ENCODE assay signal across 1 cellular context in the genomic region with DNA sequence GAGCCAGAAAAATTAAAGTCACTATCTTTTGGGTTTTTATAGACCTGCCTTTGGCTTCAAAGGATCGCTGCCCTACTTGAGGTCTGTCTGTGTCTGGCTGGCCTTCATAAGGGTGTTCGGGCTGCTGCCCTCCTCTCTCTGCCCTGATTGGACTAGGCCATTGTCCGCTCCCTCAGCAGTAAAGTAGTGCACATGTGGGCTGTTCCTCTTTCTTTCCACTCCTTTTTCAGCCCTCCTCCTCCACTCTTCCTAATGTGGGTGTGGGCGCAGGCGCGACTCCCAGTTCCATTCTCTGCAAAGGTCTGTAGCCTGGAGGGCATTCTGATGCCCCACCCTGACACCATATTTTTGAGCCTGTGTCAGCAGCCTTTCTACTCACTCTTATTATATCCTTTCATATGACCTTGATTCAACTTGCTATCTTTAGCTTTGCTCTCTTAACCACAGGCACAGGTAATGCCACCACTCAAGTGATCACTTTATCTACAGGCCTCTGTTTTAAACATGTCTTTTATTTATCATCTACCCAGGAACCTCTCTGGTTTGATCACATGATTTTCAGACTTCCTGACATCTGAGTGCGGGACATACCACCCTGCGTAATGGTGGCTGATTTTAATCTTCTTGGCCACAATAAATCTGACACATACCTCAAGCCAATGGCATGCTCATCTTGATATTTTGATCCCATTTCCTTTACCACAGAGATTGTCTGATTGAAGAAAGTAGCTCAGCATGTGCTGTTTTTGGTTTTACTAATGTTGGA.
TF ChIP-seq lines count a peak whose summit lies in the region.

No MANE protein-coding gene starts in this region.

TF ChIP-seq in K562, 482 proteins besides CTCF, POLR2A, EP300 and RAD21 (continued from another document):
- TF ChIP-seq, protein P1, sequence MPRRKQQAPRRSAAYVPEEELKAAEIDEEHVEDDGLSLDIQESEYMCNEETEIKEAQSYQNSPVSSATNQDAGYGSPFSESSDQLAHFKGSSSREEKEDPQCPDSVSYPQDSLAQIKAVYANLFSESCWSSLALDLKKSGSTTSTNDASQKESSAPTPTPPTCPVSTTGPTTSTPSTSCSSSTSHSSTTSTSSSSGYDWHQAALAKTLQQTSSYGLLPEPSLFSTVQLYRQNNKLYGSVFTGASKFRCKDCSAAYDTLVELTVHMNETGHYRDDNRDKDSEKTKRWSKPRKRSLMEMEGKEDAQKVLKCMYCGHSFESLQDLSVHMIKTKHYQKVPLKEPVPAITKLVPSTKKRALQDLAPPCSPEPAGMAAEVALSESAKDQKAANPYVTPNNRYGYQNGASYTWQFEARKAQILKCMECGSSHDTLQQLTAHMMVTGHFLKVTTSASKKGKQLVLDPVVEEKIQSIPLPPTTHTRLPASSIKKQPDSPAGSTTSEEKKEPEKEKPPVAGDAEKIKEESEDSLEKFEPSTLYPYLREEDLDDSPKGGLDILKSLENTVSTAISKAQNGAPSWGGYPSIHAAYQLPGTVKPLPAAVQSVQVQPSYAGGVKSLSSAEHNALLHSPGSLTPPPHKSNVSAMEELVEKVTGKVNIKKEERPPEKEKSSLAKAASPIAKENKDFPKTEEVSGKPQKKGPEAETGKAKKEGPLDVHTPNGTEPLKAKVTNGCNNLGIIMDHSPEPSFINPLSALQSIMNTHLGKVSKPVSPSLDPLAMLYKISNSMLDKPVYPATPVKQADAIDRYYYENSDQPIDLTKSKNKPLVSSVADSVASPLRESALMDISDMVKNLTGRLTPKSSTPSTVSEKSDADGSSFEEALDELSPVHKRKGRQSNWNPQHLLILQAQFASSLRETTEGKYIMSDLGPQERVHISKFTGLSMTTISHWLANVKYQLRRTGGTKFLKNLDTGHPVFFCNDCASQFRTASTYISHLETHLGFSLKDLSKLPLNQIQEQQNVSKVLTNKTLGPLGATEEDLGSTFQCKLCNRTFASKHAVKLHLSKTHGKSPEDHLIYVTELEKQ (CRISPR knock-in tag; IDR thresholded peaks at IDR 0.05) = no peak
- TF ChIP-seq, protein P2, sequence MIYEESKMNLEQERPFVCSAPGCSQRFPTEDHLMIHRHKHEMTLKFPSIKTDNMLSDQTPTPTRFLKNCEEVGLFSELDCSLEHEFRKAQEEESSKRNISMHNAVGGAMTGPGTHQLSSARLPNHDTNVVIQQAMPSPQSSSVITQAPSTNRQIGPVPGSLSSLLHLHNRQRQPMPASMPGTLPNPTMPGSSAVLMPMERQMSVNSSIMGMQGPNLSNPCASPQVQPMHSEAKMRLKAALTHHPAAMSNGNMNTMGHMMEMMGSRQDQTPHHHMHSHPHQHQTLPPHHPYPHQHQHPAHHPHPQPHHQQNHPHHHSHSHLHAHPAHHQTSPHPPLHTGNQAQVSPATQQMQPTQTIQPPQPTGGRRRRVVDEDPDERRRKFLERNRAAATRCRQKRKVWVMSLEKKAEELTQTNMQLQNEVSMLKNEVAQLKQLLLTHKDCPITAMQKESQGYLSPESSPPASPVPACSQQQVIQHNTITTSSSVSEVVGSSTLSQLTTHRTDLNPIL (CRISPR knock-in tag; IDR thresholded peaks at IDR 0.05) = no peak
- TF ChIP-seq ELF2 (CRISPR knock-in tag; IDR thresholded peaks at IDR 0.05) = no peak
- no peak for TF ChIP-seq MAFG (tag; conservative IDR thresholded peaks at IDR 0.05)
- TF ChIP-seq MEF2D (tag; conservative IDR thresholded peaks at IDR 0.05; ENCODE audit: low read depth) = 0 out of 2 replicates have a peak, but pooled peaks have one; percentile 35
- TF ChIP-seq NRF1 (conservative IDR thresholded peaks at IDR 0.05 in 1 of 2, IDR thresholded peaks at IDR 0.05 in 1 of 2) = 0 out of 4 replicates have a peak, but pooled peaks of 1 of the 2 experiments have one; percentile 17
- TF ChIP-seq, protein P3, sequence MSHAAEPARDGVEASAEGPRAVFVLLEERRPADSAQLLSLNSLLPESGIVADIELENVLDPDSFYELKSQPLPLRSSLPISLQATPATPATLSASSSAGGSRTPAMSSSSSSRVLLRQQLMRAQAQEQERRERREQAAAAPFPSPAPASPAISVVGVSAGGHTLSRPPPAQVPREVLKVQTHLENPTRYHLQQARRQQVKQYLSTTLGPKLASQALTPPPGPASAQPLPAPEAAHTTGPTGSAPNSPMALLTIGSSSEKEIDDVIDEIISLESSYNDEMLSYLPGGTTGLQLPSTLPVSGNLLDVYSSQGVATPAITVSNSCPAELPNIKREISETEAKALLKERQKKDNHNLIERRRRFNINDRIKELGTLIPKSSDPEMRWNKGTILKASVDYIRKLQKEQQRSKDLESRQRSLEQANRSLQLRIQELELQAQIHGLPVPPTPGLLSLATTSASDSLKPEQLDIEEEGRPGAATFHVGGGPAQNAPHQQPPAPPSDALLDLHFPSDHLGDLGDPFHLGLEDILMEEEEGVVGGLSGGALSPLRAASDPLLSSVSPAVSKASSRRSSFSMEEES (CRISPR knock-in tag; IDR thresholded peaks at IDR 0.05) = peak; percentile 69
- TF ChIP-seq, protein P4, sequence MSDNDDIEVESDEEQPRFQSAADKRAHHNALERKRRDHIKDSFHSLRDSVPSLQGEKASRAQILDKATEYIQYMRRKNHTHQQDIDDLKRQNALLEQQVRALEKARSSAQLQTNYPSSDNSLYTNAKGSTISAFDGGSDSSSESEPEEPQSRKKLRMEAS (CRISPR knock-in tag; IDR thresholded peaks at IDR 0.05) = no peak
- TF ChIP-seq, protein P5, sequence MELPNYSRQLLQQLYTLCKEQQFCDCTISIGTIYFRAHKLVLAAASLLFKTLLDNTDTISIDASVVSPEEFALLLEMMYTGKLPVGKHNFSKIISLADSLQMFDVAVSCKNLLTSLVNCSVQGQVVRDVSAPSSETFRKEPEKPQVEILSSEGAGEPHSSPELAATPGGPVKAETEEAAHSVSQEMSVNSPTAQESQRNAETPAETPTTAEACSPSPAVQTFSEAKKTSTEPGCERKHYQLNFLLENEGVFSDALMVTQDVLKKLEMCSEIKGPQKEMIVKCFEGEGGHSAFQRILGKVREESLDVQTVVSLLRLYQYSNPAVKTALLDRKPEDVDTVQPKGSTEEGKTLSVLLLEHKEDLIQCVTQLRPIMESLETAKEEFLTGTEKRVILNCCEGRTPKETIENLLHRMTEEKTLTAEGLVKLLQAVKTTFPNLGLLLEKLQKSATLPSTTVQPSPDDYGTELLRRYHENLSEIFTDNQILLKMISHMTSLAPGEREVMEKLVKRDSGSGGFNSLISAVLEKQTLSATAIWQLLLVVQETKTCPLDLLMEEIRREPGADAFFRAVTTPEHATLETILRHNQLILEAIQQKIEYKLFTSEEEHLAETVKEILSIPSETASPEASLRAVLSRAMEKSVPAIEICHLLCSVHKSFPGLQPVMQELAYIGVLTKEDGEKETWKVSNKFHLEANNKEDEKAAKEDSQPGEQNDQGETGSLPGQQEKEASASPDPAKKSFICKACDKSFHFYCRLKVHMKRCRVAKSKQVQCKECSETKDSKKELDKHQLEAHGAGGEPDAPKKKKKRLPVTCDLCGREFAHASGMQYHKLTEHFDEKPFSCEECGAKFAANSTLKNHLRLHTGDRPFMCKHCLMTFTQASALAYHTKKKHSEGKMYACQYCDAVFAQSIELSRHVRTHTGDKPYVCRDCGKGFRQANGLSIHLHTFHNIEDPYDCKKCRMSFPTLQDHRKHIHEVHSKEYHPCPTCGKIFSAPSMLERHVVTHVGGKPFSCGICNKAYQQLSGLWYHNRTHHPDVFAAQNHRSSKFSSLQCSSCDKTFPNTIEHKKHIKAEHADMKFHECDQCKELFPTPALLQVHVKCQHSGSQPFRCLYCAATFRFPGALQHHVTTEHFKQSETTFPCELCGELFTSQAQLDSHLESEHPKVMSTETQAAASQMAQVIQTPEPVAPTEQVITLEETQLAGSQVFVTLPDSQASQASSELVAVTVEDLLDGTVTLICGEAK (IDR thresholded peaks at IDR 0.05) = no peak
- TF ChIP-seq, protein P5 (CRISPR knock-in tag; IDR thresholded peaks at IDR 0.05) = no peak
- no peak for TF ChIP-seq GATAD2B (IDR thresholded peaks at IDR 0.05; ENCODE audit: borderline replicate concordance)
- TF ChIP-seq ZNF551 (CRISPR knock-in tag; IDR thresholded peaks at IDR 0.05) = no peak
